In the genomic region with DNA sequence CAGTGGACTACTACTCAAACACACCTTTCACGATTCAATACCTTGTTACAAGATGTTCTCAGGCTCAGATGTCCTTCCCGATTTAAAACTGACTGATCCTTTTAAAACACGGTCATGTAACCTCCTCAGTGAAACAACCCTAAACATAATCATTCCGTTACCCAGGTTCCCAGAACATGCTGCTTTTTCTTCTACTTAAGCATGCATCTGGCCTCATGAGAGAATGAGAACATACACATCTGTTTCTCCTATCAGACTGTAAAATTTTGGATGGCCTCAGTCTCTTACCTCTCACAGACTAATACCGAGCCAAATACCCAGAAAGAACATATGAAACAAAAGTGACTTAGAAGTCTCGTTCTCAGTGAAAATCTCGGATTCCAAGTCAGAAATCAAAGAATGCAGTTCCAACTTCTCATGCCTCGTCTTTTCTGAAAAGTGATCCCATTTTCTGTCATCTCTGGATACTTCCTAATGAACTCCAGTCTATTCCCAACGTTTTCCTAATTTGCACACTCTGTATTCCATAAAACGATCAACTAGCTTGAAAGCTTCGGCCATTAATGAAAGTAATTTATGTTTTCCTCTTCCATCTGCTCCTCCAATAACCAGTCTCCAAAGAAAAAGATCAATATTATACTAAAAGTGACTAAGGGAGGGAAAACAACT, we compare ENCODE assay signal across 8 cellular contexts. TPM values are rescaled to one million over a fixed set of nuclear protein-coding genes. Genes with fewer than 3 reads are reported as not detected.
A peak's percentile ranks its signal among the peaks of the same experiment; 100 is the strongest.
DNase-seq lines count a peak whose midpoint lies in the region; ATAC-seq lines count a peak whose summit lies in the region.

No MANE protein-coding gene starts in this region.

- H3K4me1 Mint-ChIP-seq in central memory CD8-positive, alpha-beta T cell: peaks cover 62% of the 10 kb centered on the region

- H3K9me3 ChIP-seq in HUES64 (ENCODE audit: insufficient read depth, low read depth, low read length): no peaks in the 10 kb centered on the region
- H3K9me3 ChIP-seq in muscle layer of colon (ENCODE audit: low read length): no peaks in the 10 kb centered on the region

- no peaks in the 10 kb centered on the region for H3K9me3 Mint-ChIP-seq in central memory CD8-positive, alpha-beta T cell

- H3K27ac ChIP-seq in ACC112 (ENCODE audit: low read depth, low read length): peak overlapping the region; percentile 80; the same call in 1 of the 2 replicates
- peak overlapping the region; percentile 90; the same call in 1 of the 2 replicates for H3K27ac ChIP-seq in HUES64 (ENCODE audit: low read depth, low read length)
- H3K27ac ChIP-seq in muscle layer of colon (ENCODE audit: low read depth, low read length): peak overlapping the region; percentile 97

- 3% methylated on average over 11 of the region's 11 CpGs for WGBS in HUES64

- H3K27me3 Mint-ChIP-seq in central memory CD8-positive, alpha-beta T cell: no peaks in the 10 kb centered on the region

- H3K36me3 ChIP-seq in ACC112 (ENCODE audit: insufficient read depth, low read length) (no peaks in the 10 kb centered on the region), HUES64 (ENCODE audit: insufficient read depth, low read length) (peaks cover 14% of the 10 kb centered on the region), muscle layer of colon (ENCODE audit: insufficient read depth, low read length) (no peaks in the 10 kb centered on the region)

- no peak for ATAC-seq in central memory CD8-positive, alpha-beta T cell (replicated peaks; ENCODE audit: extremely low read depth, poor library complexity, severe bottlenecking)
- ATAC-seq in GM19395 (IDR thresholded peaks at IDR 0.05; ENCODE audit: unreplicated experiment) (no peak), HG02588 (IDR thresholded peaks at IDR 0.05; ENCODE audit: unreplicated experiment) (no peak)

- peak overlapping the region; percentile 88 for H3K4me3 Mint-ChIP-seq in central memory CD8-positive, alpha-beta T cell

- H3K79me2 ChIP-seq in ACC112 (ENCODE audit: control insufficient read depth, insufficient read depth, low read length, unreplicated experiment): peaks cover 63% of the 10 kb centered on the region

- H3K27ac Mint-ChIP-seq in central memory CD8-positive, alpha-beta T cell (ENCODE audit: low read depth): peak overlapping the region; percentile 100

- H3K36me3 Mint-ChIP-seq in central memory CD8-positive, alpha-beta T cell (ENCODE audit: insufficient read depth): peaks cover 20% of the 10 kb centered on the region

- no peak for DNase-seq in central memory CD8-positive, alpha-beta T cell (ENCODE audit: low spot score in 2 of 2)
- no peak for DNase-seq in central memory CD4-positive, alpha-beta T cell
- DNase-seq in putamen (ENCODE audit: low spot score): no peak

- H3K4me3 ChIP-seq in ACC112 (ENCODE audit: low read depth, low read length): peak overlapping the region; percentile 92
- H3K4me3 ChIP-seq in HUES64 (ENCODE audit: low read length): peak overlapping the region; percentile 87
- H3K4me3 ChIP-seq in muscle layer of colon (ENCODE audit: low read depth in 1 of 2, low read length in 2 of 2): peak overlapping the region; percentile 95 to 100

- H3K4me1 ChIP-seq in ACC112 (ENCODE audit: control insufficient read depth, insufficient read depth, low read length, unreplicated experiment): peaks cover 26% of the 10 kb centered on the region
- peaks cover 20% of the 10 kb centered on the region for H3K4me1 ChIP-seq in HUES64 (ENCODE audit: insufficient read depth, low read length)
- H3K4me1 ChIP-seq in muscle layer of colon (ENCODE audit: insufficient read depth, low read length): peaks cover 45% of the 10 kb centered on the region

- H3K9ac ChIP-seq in HUES64 (ENCODE audit: low read depth, low read length) (peak overlapping the region; percentile 99), muscle layer of colon (ENCODE audit: low read length) (peak overlapping the region; percentile 100)

- no peaks in the 10 kb centered on the region for H3K27me3 ChIP-seq in ACC112 (ENCODE audit: insufficient read depth, low read length)
- H3K27me3 ChIP-seq in HUES64 (ENCODE audit: insufficient read depth, low read length): no peaks in the 10 kb centered on the region
- no peaks in the 10 kb centered on the region for H3K27me3 ChIP-seq in muscle layer of colon (ENCODE audit: control insufficient read depth in 1 of 2, insufficient read depth in 2 of 2, low read length in 2 of 2)

- H2AFZ ChIP-seq in ACC112 (ENCODE audit: low read length, unreplicated experiment): peak overlapping the region; percentile 95

RNA-seq across cellular contexts. Expression of gene SF3B1, which starts 0.9 kb away (rescaled TPM):
- 187 TPM for polyA plus RNA-seq in HUES64 (2013, experiment 1 of 2)
- polyA plus RNA-seq in HUES64 (2013, experiment 2 of 2): 186 TPM

RNA-seq across cellular contexts. Expression of gene COQ10B, which starts 19.4 kb away (rescaled TPM):
- 13.3 TPM for polyA plus RNA-seq in HUES64 (2013, experiment 1 of 2)
- 15.6 TPM for polyA plus RNA-seq in HUES64 (2013, experiment 2 of 2)
